ENCODE assay signal across 1 cellular context in the genomic region with DNA sequence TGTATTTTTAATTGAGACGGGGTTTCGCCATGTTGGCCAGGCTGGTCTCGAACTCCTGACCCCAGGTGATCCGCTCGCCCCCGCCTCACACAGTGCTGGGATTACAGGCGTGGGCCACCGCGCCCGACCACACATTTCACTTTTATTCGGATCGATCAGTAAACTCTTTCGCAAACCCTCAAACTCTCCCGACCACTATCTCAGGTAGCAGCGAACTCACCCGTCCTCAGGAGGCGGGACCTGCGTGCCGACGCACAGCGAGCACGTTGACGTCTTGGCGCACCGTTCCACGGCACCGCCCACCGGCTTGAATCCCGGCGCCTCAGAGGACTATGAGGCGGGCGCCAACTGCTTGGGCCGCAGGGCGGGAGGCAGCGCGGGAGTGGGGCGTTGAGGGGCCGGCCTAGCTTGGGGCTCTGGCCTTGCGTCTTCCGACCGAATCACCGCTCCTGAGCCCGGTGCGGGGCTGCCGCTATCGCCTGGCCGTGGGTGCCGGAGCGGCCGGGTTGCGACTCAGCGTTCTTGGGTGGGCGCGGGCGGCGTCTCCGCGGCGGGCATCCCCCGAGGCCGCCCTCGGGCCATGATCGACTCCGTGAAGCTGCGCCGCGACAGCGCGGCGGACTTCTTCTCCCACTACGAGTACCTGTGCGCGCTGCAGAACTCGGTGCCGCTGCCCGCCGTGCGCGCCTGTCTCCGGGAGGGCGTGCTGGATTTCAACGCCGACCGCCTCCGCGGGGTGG.
TF ChIP-seq lines count a peak whose summit lies in the region.

A gene with protein sequence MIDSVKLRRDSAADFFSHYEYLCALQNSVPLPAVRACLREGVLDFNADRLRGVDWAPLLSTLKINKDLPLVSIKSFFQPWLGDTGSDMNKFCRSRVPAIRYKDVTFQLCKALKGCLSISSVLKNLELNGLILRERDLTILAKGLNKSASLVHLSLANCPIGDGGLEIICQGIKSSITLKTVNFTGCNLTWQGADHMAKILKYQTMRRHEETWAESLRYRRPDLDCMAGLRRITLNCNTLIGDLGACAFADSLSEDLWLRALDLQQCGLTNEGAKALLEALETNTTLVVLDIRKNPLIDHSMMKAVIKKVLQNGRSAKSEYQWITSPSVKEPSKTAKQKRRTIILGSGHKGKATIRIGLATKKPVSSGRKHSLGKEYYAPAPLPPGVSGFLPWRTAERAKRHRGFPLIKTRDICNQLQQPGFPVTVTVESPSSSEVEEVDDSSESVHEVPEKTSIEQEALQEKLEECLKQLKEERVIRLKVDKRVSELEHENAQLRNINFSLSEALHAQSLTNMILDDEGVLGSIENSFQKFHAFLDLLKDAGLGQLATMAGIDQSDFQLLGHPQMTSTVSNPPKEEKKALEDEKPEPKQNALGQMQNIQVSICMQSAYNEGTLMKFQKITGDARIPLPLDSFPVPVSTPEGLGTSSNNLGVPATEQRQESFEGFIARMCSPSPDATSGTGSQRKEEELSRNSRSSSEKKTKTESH (plus strand): TSS at position 305 of the 740 bp plus-strand sequence. CDS start 276 bp downstream, at position 581.

TF ChIP-seq in HEK293, 187 proteins besides CTCF, POLR2A, EP300 and RAD21 (continued from another document):
- TF ChIP-seq, protein P1, sequence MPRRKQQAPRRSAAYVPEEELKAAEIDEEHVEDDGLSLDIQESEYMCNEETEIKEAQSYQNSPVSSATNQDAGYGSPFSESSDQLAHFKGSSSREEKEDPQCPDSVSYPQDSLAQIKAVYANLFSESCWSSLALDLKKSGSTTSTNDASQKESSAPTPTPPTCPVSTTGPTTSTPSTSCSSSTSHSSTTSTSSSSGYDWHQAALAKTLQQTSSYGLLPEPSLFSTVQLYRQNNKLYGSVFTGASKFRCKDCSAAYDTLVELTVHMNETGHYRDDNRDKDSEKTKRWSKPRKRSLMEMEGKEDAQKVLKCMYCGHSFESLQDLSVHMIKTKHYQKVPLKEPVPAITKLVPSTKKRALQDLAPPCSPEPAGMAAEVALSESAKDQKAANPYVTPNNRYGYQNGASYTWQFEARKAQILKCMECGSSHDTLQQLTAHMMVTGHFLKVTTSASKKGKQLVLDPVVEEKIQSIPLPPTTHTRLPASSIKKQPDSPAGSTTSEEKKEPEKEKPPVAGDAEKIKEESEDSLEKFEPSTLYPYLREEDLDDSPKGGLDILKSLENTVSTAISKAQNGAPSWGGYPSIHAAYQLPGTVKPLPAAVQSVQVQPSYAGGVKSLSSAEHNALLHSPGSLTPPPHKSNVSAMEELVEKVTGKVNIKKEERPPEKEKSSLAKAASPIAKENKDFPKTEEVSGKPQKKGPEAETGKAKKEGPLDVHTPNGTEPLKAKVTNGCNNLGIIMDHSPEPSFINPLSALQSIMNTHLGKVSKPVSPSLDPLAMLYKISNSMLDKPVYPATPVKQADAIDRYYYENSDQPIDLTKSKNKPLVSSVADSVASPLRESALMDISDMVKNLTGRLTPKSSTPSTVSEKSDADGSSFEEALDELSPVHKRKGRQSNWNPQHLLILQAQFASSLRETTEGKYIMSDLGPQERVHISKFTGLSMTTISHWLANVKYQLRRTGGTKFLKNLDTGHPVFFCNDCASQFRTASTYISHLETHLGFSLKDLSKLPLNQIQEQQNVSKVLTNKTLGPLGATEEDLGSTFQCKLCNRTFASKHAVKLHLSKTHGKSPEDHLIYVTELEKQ (tag by site-specific recombination; IDR thresholded peaks at IDR 0.05; ENCODE audit: borderline replicate concordance), result no peak
- TF ChIP-seq RBAK (tag by site-specific recombination; IDR thresholded peaks at IDR 0.05), result no peak
- peak; percentile 98 for TF ChIP-seq ZBTB8A (tag by site-specific recombination; IDR thresholded peaks at IDR 0.05)
- peak; percentile 71; the same call in 1 of the 2 replicates for TF ChIP-seq KLF8 (tag by site-specific recombination; IDR thresholded peaks at IDR 0.05)
- TF ChIP-seq KLF1 (tag by site-specific recombination; IDR thresholded peaks at IDR 0.05), result peak; percentile 61
- peak; percentile 96 for TF ChIP-seq ZNF121 (tag by site-specific recombination; IDR thresholded peaks at IDR 0.05)
- peak; percentile 81 for TF ChIP-seq SP3 (tag by site-specific recombination; IDR thresholded peaks at IDR 0.05)
- TF ChIP-seq ZNF274 (IDR thresholded peaks at IDR 0.05; ENCODE audit: low read length), result no peak
- no peak for TF ChIP-seq ZNF274 (tag by site-specific recombination; IDR thresholded peaks at IDR 0.05; ENCODE audit: borderline replicate concordance)
- TF ChIP-seq, protein P2, sequence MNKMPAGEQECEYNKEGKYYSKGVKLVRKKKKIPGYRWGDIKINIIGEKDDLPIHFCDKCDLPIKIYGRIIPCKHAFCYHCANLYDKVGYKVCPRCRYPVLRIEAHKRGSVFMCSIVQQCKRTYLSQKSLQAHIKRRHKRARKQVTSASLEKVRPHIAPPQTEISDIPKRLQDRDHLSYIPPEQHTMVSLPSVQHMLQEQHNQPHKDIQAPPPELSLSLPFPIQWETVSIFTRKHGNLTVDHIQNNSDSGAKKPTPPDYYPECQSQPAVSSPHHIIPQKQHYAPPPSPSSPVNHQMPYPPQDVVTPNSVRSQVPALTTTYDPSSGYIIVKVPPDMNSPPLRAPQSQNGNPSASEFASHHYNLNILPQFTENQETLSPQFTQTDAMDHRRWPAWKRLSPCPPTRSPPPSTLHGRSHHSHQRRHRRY (tag by site-specific recombination; IDR thresholded peaks at IDR 0.05), result no peak
- TF ChIP-seq ZNF610 (tag by site-specific recombination; IDR thresholded peaks at IDR 0.05; ENCODE audit: borderline replicate concordance), result peak; percentile 68
- peak; percentile 68; the same call in 1 of the 2 replicates for TF ChIP-seq ZFP37 (tag by site-specific recombination; IDR thresholded peaks at IDR 0.05)
- TF ChIP-seq ZXDB (tag by site-specific recombination; IDR thresholded peaks at IDR 0.05), result peak; percentile 75
- TF ChIP-seq, protein P3, sequence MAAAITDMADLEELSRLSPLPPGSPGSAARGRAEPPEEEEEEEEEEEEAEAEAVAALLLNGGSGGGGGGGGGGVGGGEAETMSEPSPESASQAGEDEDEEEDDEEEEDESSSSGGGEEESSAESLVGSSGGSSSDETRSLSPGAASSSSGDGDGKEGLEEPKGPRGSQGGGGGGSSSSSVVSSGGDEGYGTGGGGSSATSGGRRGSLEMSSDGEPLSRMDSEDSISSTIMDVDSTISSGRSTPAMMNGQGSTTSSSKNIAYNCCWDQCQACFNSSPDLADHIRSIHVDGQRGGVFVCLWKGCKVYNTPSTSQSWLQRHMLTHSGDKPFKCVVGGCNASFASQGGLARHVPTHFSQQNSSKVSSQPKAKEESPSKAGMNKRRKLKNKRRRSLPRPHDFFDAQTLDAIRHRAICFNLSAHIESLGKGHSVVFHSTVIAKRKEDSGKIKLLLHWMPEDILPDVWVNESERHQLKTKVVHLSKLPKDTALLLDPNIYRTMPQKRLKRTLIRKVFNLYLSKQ (tag by site-specific recombination; IDR thresholded peaks at IDR 0.05; ENCODE audit: borderline replicate concordance), result no peak
- peak; percentile 38 for TF ChIP-seq ZNF600 (tag by site-specific recombination; IDR thresholded peaks at IDR 0.05)
- peak; percentile 65; the same call in 1 of the 2 replicates for TF ChIP-seq GLIS2 (tag by site-specific recombination; IDR thresholded peaks at IDR 0.05)
- peak; percentile 39; the same call in 1 of the 2 replicates for TF ChIP-seq ZBTB48 (tag by site-specific recombination; IDR thresholded peaks at IDR 0.05)
- TF ChIP-seq, protein P4, sequence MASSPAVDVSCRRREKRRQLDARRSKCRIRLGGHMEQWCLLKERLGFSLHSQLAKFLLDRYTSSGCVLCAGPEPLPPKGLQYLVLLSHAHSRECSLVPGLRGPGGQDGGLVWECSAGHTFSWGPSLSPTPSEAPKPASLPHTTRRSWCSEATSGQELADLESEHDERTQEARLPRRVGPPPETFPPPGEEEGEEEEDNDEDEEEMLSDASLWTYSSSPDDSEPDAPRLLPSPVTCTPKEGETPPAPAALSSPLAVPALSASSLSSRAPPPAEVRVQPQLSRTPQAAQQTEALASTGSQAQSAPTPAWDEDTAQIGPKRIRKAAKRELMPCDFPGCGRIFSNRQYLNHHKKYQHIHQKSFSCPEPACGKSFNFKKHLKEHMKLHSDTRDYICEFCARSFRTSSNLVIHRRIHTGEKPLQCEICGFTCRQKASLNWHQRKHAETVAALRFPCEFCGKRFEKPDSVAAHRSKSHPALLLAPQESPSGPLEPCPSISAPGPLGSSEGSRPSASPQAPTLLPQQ (tag by site-specific recombination; IDR thresholded peaks at IDR 0.05), result peak; percentile 61
- peak; percentile 45; the same call in 1 of the 2 replicates for TF ChIP-seq ZNF76 (tag by site-specific recombination; IDR thresholded peaks at IDR 0.05; ENCODE audit: borderline replicate concordance, low read depth)
- TF ChIP-seq ZNF843 (tag by site-specific recombination; IDR thresholded peaks at IDR 0.05), result 0 out of 2 replicates have a peak, but pooled peaks have one; percentile 49
- TF ChIP-seq ZNF354C (tag by site-specific recombination; IDR thresholded peaks at IDR 0.05; ENCODE audit: borderline replicate concordance, low read depth), result no peak
- no peak for TF ChIP-seq ZNF155 (tag by site-specific recombination; IDR thresholded peaks at IDR 0.05)
- TF ChIP-seq YY1 (tag by site-specific recombination; IDR thresholded peaks at IDR 0.05), result peak; percentile 52; the same call in 1 of the 2 replicates
- TF ChIP-seq ZNF112 (tag by site-specific recombination; IDR thresholded peaks at IDR 0.05), result no peak
- no peak for TF ChIP-seq REPIN1 (tag by site-specific recombination; IDR thresholded peaks at IDR 0.05; ENCODE audit: low read depth)
- TF ChIP-seq KLF7 (tag by site-specific recombination; IDR thresholded peaks at IDR 0.05; ENCODE audit: borderline replicate concordance), result no peak
- TF ChIP-seq ZNF132 (tag by site-specific recombination; IDR thresholded peaks at IDR 0.05; ENCODE audit: borderline replicate concordance), result no peak
